Comparison of ENCODE assay signal across 20 cellular contexts in the genomic region with DNA sequence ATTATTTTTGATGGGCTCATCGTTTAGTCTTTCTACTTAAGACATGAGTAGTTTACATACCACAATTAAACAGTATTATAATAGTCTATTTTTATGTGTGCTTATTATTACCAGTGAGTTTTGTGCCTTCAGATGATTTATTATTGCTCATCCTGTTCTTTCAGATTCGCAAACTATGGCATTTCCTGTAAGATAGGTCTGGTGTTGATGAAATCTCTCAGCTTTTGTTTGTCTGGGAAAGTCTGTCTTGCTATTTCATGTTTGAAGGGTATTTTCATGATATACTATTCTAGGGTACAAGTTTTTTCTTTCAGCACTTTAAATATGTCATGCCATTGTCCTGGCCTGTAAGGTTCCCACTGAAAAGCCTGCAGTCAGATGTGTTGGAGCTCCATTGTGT.
"Had no signal": no experiment of that assay in that cellular context is flagged by ENCODE, and none has a peak within 500 bp of the region (broad histone marks: within the 10 kb centered on the region; RNA-seq: fewer than 3 reads in every experiment).

No MANE protein-coding gene starts in this region.

- ATAC-seq: activated CD4-positive, CD25-positive, alpha-beta regulatory T cell treated with anti-CD3 and anti-CD28 coated beads, Interleukin-2, amount 50 U/mL, for 24 hours; activated naive CD8-positive, alpha-beta T cell treated with anti-CD3 and anti-CD28 coated beads, Interleukin-2, amount 50 U/mL, for 24 hours; gastrocnemius medialis; heart left ventricle; natural killer cell; pancreas; right lobe of liver had no signal

- H3K36me3 ChIP-seq: gastrocnemius medialis, heart left ventricle, pancreas, right lobe of liver, tibial nerve had no signal

- H3K27me3 ChIP-seq: gastrocnemius medialis, heart left ventricle, pancreas, right lobe of liver, tibial nerve had no signal

- DNase-seq: activated CD4-positive, alpha-beta T cell treated with anti-CD3 and anti-CD28 coated beads, Interleukin-2, amount 10 ng/mL, durations not matched to agents 7 days and 5 days; activated CD8-positive, alpha-beta memory T cell treated with anti-CD3 and anti-CD28 coated beads, Interleukin-2, amount 50 U/mL, for 48 hours; activated effector memory CD4-positive, alpha-beta T cell treated with Interleukin-2 at 50 U/mL for 16 hours; activated naive CD4-positive, alpha-beta T cell treated with anti-CD3 and anti-CD28 coated beads, Interleukin-2, amount 10 ng/mL, durations not matched to agents 7 days and 5 days; activated naive CD8-positive, alpha-beta T cell treated with anti-CD3 and anti-CD28 coated beads, Interleukin-2, amount 50 U/mL, for 24 hours; activated T-cell treated with anti-CD3 and anti-CD28 coated beads, Interleukin-2, amount 50 U/mL, for 48 hours; aorta; effector memory CD4-positive, alpha-beta T cell; gastrocnemius medialis; heart left ventricle; kidney glomerular epithelial cell; natural killer cell; pancreas; right lobe of liver; small intestine; stimulated activated CD4-positive, alpha-beta T cell treated with anti-CD3 and anti-CD28 coated beads, Interleukin-15, amount 100 ng/mL, for 24 hours; stimulated activated CD4-positive, alpha-beta T cell treated with anti-CD3 and anti-CD28 coated beads, Interleukin-2, amount 100 ng/mL, for 48 hours; T-helper 1 cell had no signal

- H3K27ac ChIP-seq: gastrocnemius medialis, heart left ventricle, pancreas, right lobe of liver, tibial nerve had no signal

- H3K9me3 ChIP-seq: gastrocnemius medialis, heart left ventricle, pancreas, right lobe of liver, tibial nerve had no signal

- H3K4me1 ChIP-seq: gastrocnemius medialis, heart left ventricle, pancreas, right lobe of liver, tibial nerve had no signal

- H3K4me3 ChIP-seq: gastrocnemius medialis, heart left ventricle, pancreas, right lobe of liver, tibial nerve had no signal
